ENCODE assay signal across 9 cellular contexts in the genomic region with DNA sequence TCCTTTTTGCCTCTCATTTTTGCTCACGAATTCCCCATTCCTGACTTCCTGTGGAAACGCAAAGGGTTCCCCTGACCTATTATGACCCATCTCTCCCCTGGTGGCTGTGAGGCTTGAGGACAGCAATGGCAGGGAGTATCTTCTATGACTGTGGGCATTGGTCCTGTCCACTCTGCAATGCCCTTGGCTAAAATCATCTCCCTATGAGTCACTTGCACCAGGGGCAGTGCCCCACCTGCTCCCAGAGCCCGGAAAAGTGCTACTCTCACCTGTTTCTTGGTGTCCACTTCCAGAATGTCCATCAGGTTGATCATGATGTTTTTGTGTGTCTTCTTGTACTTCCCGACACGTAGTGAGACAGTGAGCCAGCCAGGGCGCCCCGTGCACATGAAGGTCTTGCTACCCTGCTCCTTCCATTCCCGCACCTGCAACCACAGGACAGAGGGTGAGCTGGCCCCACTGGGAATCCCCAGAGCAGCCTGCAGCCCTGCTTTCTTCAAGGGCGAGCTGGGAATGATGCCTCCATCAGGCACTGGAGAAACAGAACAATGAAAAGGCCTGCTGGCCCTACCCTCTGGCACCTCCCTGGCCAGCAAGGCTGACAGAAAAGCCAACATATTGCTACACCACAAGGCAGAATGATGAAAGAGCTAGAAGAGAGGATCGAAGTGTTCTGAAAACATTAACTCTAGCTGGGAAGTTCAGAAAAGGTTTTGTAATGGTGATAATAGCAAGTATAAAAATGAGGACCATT. TPM values are rescaled to one million over a fixed set of nuclear protein-coding genes. Genes with fewer than 3 reads are reported as not detected.
DNase-seq lines count a peak whose midpoint lies in the region; ATAC-seq, FAIRE-seq and TF ChIP-seq lines count a peak whose summit lies in the region.
"Had no signal": no experiment of that assay in that cellular context is flagged by ENCODE, and none has a peak within 500 bp of the region (broad histone marks: within the 10 kb centered on the region; RNA-seq: fewer than 3 reads in every experiment).

No MANE protein-coding gene starts in this region.

- no peaks in the 10 kb centered on the region for H3K27me3 ChIP-seq in adipocyte (replicated peaks; ENCODE audit: control insufficient read depth, insufficient read depth, low read length)
- no peaks in the 10 kb centered on the region for H3K27me3 ChIP-seq in iPS-15b (ENCODE audit: control insufficient read depth, insufficient read depth, low read length)
- no peaks in the 10 kb centered on the region for H3K27me3 ChIP-seq in skeletal muscle tissue (ENCODE audit: control insufficient read depth in 3 of 3, insufficient read depth in 3 of 3, low read length in 3 of 3)
- no peaks in the 10 kb centered on the region for H3K27me3 ChIP-seq in transverse colon

- intact Hi-C loops in kidney (cut with DNase I): no loop called here
- intact Hi-C loops in transverse colon (cut with DNase I; ENCODE audit: low total_unique reads): no loop called here

- DNase-seq in HuH-7.5 (ENCODE audit: low spot score): peak; percentile 48
- peak; percentile 85 for DNase-seq in adipocyte (ENCODE audit: low read depth)
- no peak for DNase-seq in kidney
- DNase-seq in transverse colon: no peak
- DNase-seq: activated gamma-delta T cell treated with Interleukin-2 at 50 U/mL for 16 hours, NCI-H446 treated with DMSO at 0.1 percent for 48 hours had no signal

- TF ChIP-seq CTCF in kidney (IDR thresholded peaks at IDR 0.05; ENCODE audit: borderline replicate concordance, extremely low read depth, insufficient read depth): no peak
- TF ChIP-seq CTCF in transverse colon (IDR thresholded peaks at IDR 0.05): no peak

- TF ChIP-seq POLR2A in transverse colon (IDR thresholded peaks at IDR 0.05): no peak

- in situ Hi-C loops in transverse colon (cut with MboI; ENCODE audit: low pct_ligation_motif_present in 1 of 4, low pct_unique_long_range_greater_than_20kb in 1 of 4, low sequenced_read_pairs in 3 of 4): no loop called here

- H3K36me3 ChIP-seq in adipocyte (ENCODE audit: control insufficient read depth, insufficient read depth, low read length, severe bottlenecking) (peaks cover 49% of the 10 kb centered on the region), iPS-15b (ENCODE audit: control insufficient read depth, insufficient read depth, low read length) (peaks cover 16% of the 10 kb centered on the region), skeletal muscle tissue (ENCODE audit: control insufficient read depth in 3 of 3, insufficient read depth in 3 of 3, low read length in 3 of 3) (peaks cover 0 to 3% (median 0%) of the 10 kb centered on the region in 3 donors), kidney (ENCODE audit: control insufficient read depth in 1 of 2, insufficient read depth in 2 of 2, low read length in 2 of 2) (no peaks in the 10 kb centered on the region), transverse colon (no peaks in the 10 kb centered on the region)

- no peaks in the 10 kb centered on the region for H3K9me3 ChIP-seq in adipocyte (ENCODE audit: control insufficient read depth, low read length)
- no peaks in the 10 kb centered on the region for H3K9me3 ChIP-seq in iPS-15b (ENCODE audit: control insufficient read depth, insufficient read depth, low read length)
- H3K9me3 ChIP-seq in skeletal muscle tissue (ENCODE audit: control insufficient read depth in 3 of 3, low read length in 3 of 3): no peaks in the 10 kb centered on the region
- H3K9me3 ChIP-seq in kidney (ENCODE audit: control insufficient read depth in 1 of 2, low read length in 2 of 2): no peaks in the 10 kb centered on the region
- no peaks in the 10 kb centered on the region for H3K9me3 ChIP-seq in transverse colon

- 92 to 94% methylated on average over 2 to 10 of the region's 10 CpGs for WGBS in transverse colon (ENCODE audit: low coverage in 1 of 2), 2 donors

- peaks cover 47% of the 10 kb centered on the region for H3K4me1 ChIP-seq in adipocyte (ENCODE audit: control insufficient read depth, insufficient read depth, low read length)
- H3K4me1 ChIP-seq in iPS-15b (ENCODE audit: control insufficient read depth, insufficient read depth, low read length): peaks cover 12% of the 10 kb centered on the region
- H3K4me1 ChIP-seq in skeletal muscle tissue (ENCODE audit: control insufficient read depth in 3 of 3, insufficient read depth in 3 of 3, low read length in 3 of 3): peaks cover 17 to 54% (median 45%) of the 10 kb centered on the region in 3 donors
- peaks cover 4 to 9% of the 10 kb centered on the region in 2 donors for H3K4me1 ChIP-seq in kidney (ENCODE audit: control insufficient read depth in 1 of 2, insufficient read depth in 1 of 2, low read depth in 1 of 2, low read length in 2 of 2)
- peaks cover 0 to 24% (median 14%) of the 10 kb centered on the region in 4 donors for H3K4me1 ChIP-seq in transverse colon

- peak overlapping the region; percentile 86 for H3K4me3 ChIP-seq in adipocyte (ENCODE audit: low read length)
- peak overlapping the region; percentile 10 for H3K4me3 ChIP-seq in iPS-15b (ENCODE audit: low read depth, low read length)
- peak overlapping the region in 1 of 3 donors; percentile 42 for H3K4me3 ChIP-seq in skeletal muscle tissue (ENCODE audit: low read length in 3 of 3)
- H3K4me3 ChIP-seq in kidney (ENCODE audit: low read length in 2 of 2): no peak overlapping the region
- no peak overlapping the region for H3K4me3 ChIP-seq in transverse colon

- peak overlapping the region; percentile 90 for H3K9ac ChIP-seq in adipocyte (ENCODE audit: low read length)
- H3K9ac ChIP-seq in iPS-15b (ENCODE audit: low read depth, low read length): no peak overlapping the region
- peak overlapping the region in 1 of 3 donors; percentile 40 for H3K9ac ChIP-seq in skeletal muscle tissue (ENCODE audit: low read depth in 1 of 3, low read length in 3 of 3)
- H3K9ac ChIP-seq in kidney (ENCODE audit: low read length in 2 of 2): no peak overlapping the region

- no peak for ATAC-seq in HG03196 (IDR thresholded peaks at IDR 0.05; ENCODE audit: unreplicated experiment)

- no peak for TF ChIP-seq EP300 in transverse colon (IDR thresholded peaks at IDR 0.05; ENCODE audit: low read depth)

- no peak for FAIRE-seq in kidney (lab: Jason Lieb, UNC)

- peak overlapping the region; percentile 31 for H3K27ac ChIP-seq in skeletal muscle tissue (ENCODE audit: low read depth, low read length)
- no peak overlapping the region for H3K27ac ChIP-seq in kidney (ENCODE audit: low read depth in 2 of 2, low read length in 2 of 2)
- H3K27ac ChIP-seq in transverse colon: no peak overlapping the region

RNA-seq across cellular contexts. Expression of a gene that starts 3.5 kb away (rescaled TPM):
- total RNA-seq in skeletal muscle tissue (9.9 TPM), kidney (91.7 TPM), transverse colon (100 to 1,000 TPM in 3 of 4 donors, 10 to 100 TPM in 1; 71.5 to 222 (median 137) TPM)
- polyA plus RNA-seq in kidney (ENCODE audit: insufficient read depth, low read depth, low replicate concordance): 33.7 TPM

Comparison
In these comparisons a context has a peak if more than half of its experiments do, and no peak if none do; other contexts are left out.
1. DNase-seq: peak in HuH-7.5 (single experiment) and adipocyte (single experiment); none in kidney (single experiment) and transverse colon (single experiment).
2. H3K4me3 ChIP-seq: peak in adipocyte (single experiment) and iPS-15b (single experiment); none in kidney (0 of 2) and transverse colon (0 of 4).